9 cellular contexts compared by ENCODE assay signal in the genomic region with DNA sequence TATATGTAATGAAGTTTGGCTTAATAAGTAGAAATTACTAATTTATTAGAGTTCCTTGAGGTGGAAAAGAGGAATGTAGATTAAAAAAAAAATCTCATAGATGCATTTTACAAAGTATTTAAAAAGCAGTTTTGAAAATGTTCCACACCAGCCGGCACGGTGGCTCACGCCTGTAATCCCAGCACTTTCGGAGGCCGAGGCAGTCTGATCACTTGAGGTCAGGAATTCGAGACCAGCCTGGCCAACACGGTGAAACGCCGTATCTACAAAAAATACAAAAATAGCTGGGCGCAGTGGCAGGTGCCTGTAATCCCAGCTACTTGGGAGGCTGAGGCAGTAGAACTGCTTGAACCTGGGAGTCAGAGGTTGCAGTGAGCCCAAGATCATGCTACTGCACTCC. TPM values are rescaled to one million over a fixed set of nuclear protein-coding genes. Genes with fewer than 3 reads are reported as not detected.
"Had no signal": no experiment of that assay in that cellular context is flagged by ENCODE, and none has a peak within 500 bp of the region (broad histone marks: within the 10 kb centered on the region; RNA-seq: fewer than 3 reads in every experiment).

No MANE protein-coding gene starts in this region.

- DNase-seq: GM23248, GOT3, H7, H9, HCEC 1CT, HFFc6 had no signal

- H3K4me1 ChIP-seq: HAP-1 had no signal

- H3K9ac ChIP-seq: GM23248 had no signal

- H3K4me2 ChIP-seq: GM23338 had no signal

- H3K9me3 ChIP-seq: HAP-1 had no signal

- H2AFZ ChIP-seq: GM23248, GM23338 had no signal

- ATAC-seq: GM23338, HCT116 had no signal

- H3K27ac ChIP-seq: GM23248 had no signal

- H3K4me3 ChIP-seq: GM23248, GM23338, HAP-1 had no signal

- H3K36me3 ChIP-seq: HAP-1 had no signal

RNA-seq across cellular contexts. Expression of gene CHRM2, which starts 3.2 kb away (rescaled TPM):
- total RNA-seq: H7, H9 had no signal
